Comparison of ENCODE assay signal across 15 cellular contexts in the genomic region with DNA sequence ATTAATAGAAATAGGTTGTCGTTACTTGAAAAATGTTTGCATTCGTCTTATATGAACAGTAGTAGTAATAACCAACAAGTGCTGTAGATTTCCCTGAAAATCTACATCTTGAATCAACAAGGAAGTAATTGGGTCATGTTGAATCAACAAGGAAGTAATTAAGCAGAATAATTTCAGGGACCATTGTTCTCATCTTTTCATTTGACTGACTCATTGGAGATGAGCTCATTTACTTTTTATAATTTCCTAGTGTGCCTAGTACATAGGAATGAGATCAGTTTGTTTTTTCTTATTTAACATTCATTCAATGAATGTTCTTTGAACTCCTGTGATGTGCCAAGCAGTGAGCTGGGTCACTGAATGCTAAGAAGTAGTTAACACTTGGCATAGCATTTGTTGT. TPM values are rescaled to one million over a fixed set of nuclear protein-coding genes. Genes with fewer than 3 reads are reported as not detected.
DNase-seq lines count a peak whose midpoint lies in the region; ATAC-seq, FAIRE-seq and TF ChIP-seq lines count a peak whose summit lies in the region.
"Had no signal": no experiment of that assay in that cellular context is flagged by ENCODE, and none has a peak within 500 bp of the region (broad histone marks: within the 10 kb centered on the region; RNA-seq: fewer than 3 reads in every experiment).

No MANE protein-coding gene starts in this region.

- H3K4me3 ChIP-seq in breast epithelium (no peak overlapping the region), kidney (ENCODE audit: low read length in 2 of 2) (no peak overlapping the region), upper lobe of left lung (no peak overlapping the region)
- no peak overlapping the region for H3K4me3 ChIP-seq in CD8-positive, alpha-beta T cell (ENCODE audit: low read depth, low read length)
- H3K4me3 ChIP-seq: dorsolateral prefrontal cortex had no signal

- WGBS in upper lobe of left lung, 2 donors, result 53 to 68% methylated on average over 2 of the region's 2 CpGs

- ATAC-seq in CD8-positive, alpha-beta T cell, result no peak
- ATAC-seq in upper lobe of left lung (ENCODE audit: low FRiP score in 2 of 2), result no peak

- H3K27me3 ChIP-seq in breast epithelium (no peaks in the 10 kb centered on the region), upper lobe of left lung (no peaks in the 10 kb centered on the region)
- H3K27me3 ChIP-seq in CD8-positive, alpha-beta T cell (ENCODE audit: insufficient read depth, low read length), result no peaks in the 10 kb centered on the region
- H3K27me3 ChIP-seq: dorsolateral prefrontal cortex, neutrophil had no signal

- H3K4me1 Mint-ChIP-seq in MCF 10A (ENCODE audit: insufficient read depth, unreplicated experiment), result peaks cover 6% of the 10 kb centered on the region
- H3K4me1 Mint-ChIP-seq in CD8-positive, alpha-beta T cell (ENCODE audit: low read depth), result no peaks in the 10 kb centered on the region

- FAIRE-seq in kidney (lab: Jason Lieb, UNC), result peak; percentile 41

- H3K9me3 Mint-ChIP-seq in MCF 10A (ENCODE audit: unreplicated experiment), result no peaks in the 10 kb centered on the region
- no peaks in the 10 kb centered on the region for H3K9me3 Mint-ChIP-seq in CD8-positive, alpha-beta T cell
- H3K9me3 Mint-ChIP-seq: type B pancreatic cell had no signal

- CTCF ChIA-PET in MCF 10A (lab: Yijun Ruan, JAX), result interaction anchor here (0.7 to 2.8 kb wide), 7 partner anchors 9 to 1418 kb away, joined by 3 to 13 read pairs (median 3); no protein-coding TSS in a partner anchor
- CTCF ChIA-PET in CD8-positive, alpha-beta T cell (lab: Charles Lee), result interaction anchor here (1.0 kb wide), 1 partner anchor 17 kb away, joined by 3 read pairs; no protein-coding TSS in a partner anchor

- no peak overlapping the region for H3K27ac Mint-ChIP-seq in MCF 10A (ENCODE audit: low read depth, unreplicated experiment)
- no peak overlapping the region for H3K27ac Mint-ChIP-seq in CD8-positive, alpha-beta T cell
- H3K27ac Mint-ChIP-seq: type B pancreatic cell had no signal

- no peak for TF ChIP-seq CTCF in breast epithelium (IDR thresholded peaks at IDR 0.05)
- no peak for TF ChIP-seq CTCF in MCF 10A (IDR thresholded peaks at IDR 0.05; ENCODE audit: unreplicated experiment)
- TF ChIP-seq CTCF in kidney (IDR thresholded peaks at IDR 0.05; ENCODE audit: borderline replicate concordance, extremely low read depth, insufficient read depth), result no peak
- no peak for TF ChIP-seq CTCF in CD8-positive, alpha-beta T cell (IDR thresholded peaks at IDR 0.05)
- no peak for TF ChIP-seq CTCF in upper lobe of left lung (IDR thresholded peaks at IDR 0.05)

- no peak for TF ChIP-seq POLR2A in breast epithelium (IDR thresholded peaks at IDR 0.05)
- no peak for TF ChIP-seq POLR2A in upper lobe of left lung (IDR thresholded peaks at IDR 0.05)

- peak overlapping the region; percentile 65 to 93 for H3K27ac ChIP-seq in breast epithelium
- no peak overlapping the region for H3K27ac ChIP-seq in kidney (ENCODE audit: low read depth in 2 of 2, low read length in 2 of 2)
- no peak overlapping the region for H3K27ac ChIP-seq in CD8-positive, alpha-beta T cell (ENCODE audit: low read depth, low read length)
- no peak overlapping the region for H3K27ac ChIP-seq in upper lobe of left lung
- H3K27ac ChIP-seq: HL-60, neutrophil had no signal

- POLR2A ChIA-PET in MCF 10A (lab: Yijun Ruan, JAX), result interaction anchor here (1.0 kb wide), 1 partner anchor 9 kb away, joined by 3 read pairs; no protein-coding TSS in a partner anchor
- POLR2A ChIA-PET in CD8-positive, alpha-beta T cell (lab: Charles Lee), result no interaction called here

- no peak overlapping the region for H3K4me3 Mint-ChIP-seq in MCF 10A (ENCODE audit: unreplicated experiment)
- no peak overlapping the region for H3K4me3 Mint-ChIP-seq in CD8-positive, alpha-beta T cell
- H3K4me3 Mint-ChIP-seq: type B pancreatic cell had no signal

- no peak for TF ChIP-seq EP300 in upper lobe of left lung (IDR thresholded peaks at IDR 0.05)

- no peaks in the 10 kb centered on the region for H3K27me3 Mint-ChIP-seq in MCF 10A (ENCODE audit: insufficient read depth, unreplicated experiment)
- H3K27me3 Mint-ChIP-seq in CD8-positive, alpha-beta T cell (ENCODE audit: low read depth), result no peaks in the 10 kb centered on the region
- H3K27me3 Mint-ChIP-seq: type B pancreatic cell had no signal

- no peak overlapping the region for H3K9ac ChIP-seq in kidney (ENCODE audit: low read length in 2 of 2)

- H3K9me3 ChIP-seq in breast epithelium, result no peaks in the 10 kb centered on the region
- no peaks in the 10 kb centered on the region for H3K9me3 ChIP-seq in kidney (ENCODE audit: control insufficient read depth in 1 of 2, low read length in 2 of 2)
- no peaks in the 10 kb centered on the region for H3K9me3 ChIP-seq in CD8-positive, alpha-beta T cell (ENCODE audit: low read length)
- H3K9me3 ChIP-seq in upper lobe of left lung, result no peaks in the 10 kb centered on the region
- H3K9me3 ChIP-seq: neutrophil had no signal

- intact Hi-C loops in breast epithelium (cut with DNase I; ENCODE audit: low total_unique reads) (no loop called here), MCF 10A (cut with micrococcal nuclease) (no loop called here), kidney (cut with DNase I) (no loop called here)
- intact Hi-C loops in CD8-positive, alpha-beta T cell (cut with DNase I, micrococcal nuclease), result no loop called here

- DNase-seq in breast epithelium (ENCODE audit: low spot score in 2 of 2), result no peak
- DNase-seq in MCF 10A (ENCODE audit: unreplicated experiment), result no peak
- peak; percentile 16 for DNase-seq in RPMI7951 (ENCODE audit: low read depth)
- DNase-seq in kidney, result no peak
- DNase-seq in CD8-positive, alpha-beta T cell, result no peak
- DNase-seq in NCI-H1930 (lab: John Stamatoyannopoulos, UW), result no peak
- no peak for DNase-seq in upper lobe of left lung
- no peak for DNase-seq in D341Med (ENCODE audit: low spot score)
- DNase-seq: dorsolateral prefrontal cortex; SHP77 treated with DMSO at 0.1 percent for 48 hours; stimulated activated CD4-positive, alpha-beta T cell treated with anti-CD3 and anti-CD28 coated beads, Interleukin-12 subunit alpha, Interleukin-12 subunit beta, amount 100 ng/mL, for 4 hours had no signal

- BruUV-seq in MCF 10A (replicated peaks; lab: Mats Ljungman, UMichigan), result no TSS peak

- H3K36me3 ChIP-seq in breast epithelium (no peaks in the 10 kb centered on the region), kidney (ENCODE audit: control insufficient read depth in 1 of 2, insufficient read depth in 2 of 2, low read length in 2 of 2) (peaks cover under 1 to 13% of the 10 kb centered on the region in 2 donors), upper lobe of left lung (peaks cover 4 to 48% (median 17%) of the 10 kb centered on the region in 4 donors)
- H3K36me3 ChIP-seq in CD8-positive, alpha-beta T cell (ENCODE audit: insufficient read depth, low read length), result no peaks in the 10 kb centered on the region

- peaks cover 33% of the 10 kb centered on the region for H3K36me3 Mint-ChIP-seq in MCF 10A (ENCODE audit: insufficient read depth, unreplicated experiment)
- H3K36me3 Mint-ChIP-seq in CD8-positive, alpha-beta T cell, result peaks cover 4% of the 10 kb centered on the region

- no peaks in the 10 kb centered on the region for H3K4me1 ChIP-seq in breast epithelium
- peaks cover 0 to 18% of the 10 kb centered on the region in 2 donors for H3K4me1 ChIP-seq in kidney (ENCODE audit: control insufficient read depth in 1 of 2, insufficient read depth in 1 of 2, low read depth in 1 of 2, low read length in 2 of 2)
- H3K4me1 ChIP-seq in CD8-positive, alpha-beta T cell (ENCODE audit: insufficient read depth, low read length), result no peaks in the 10 kb centered on the region
- H3K4me1 ChIP-seq in upper lobe of left lung, result peaks cover 0 to 10% (median 4%) of the 10 kb centered on the region in 4 donors

RNA-seq across cellular contexts. Expression of a gene that starts 8.2 kb away (rescaled TPM):
- total RNA-seq in breast epithelium (10 to 100 TPM; 21.6 to 52.8 (median 43.3) TPM), MCF 10A (2022) (22.5 and 39.2 TPM in 2 replicates), kidney (43.8 TPM), upper lobe of left lung (10 to 100 TPM in 5 of 6 donors, 1 to 10 TPM in 1; 8.0 to 51.7 (median 28.1) TPM)
- 36.2 and 48.9 TPM in 2 replicates for total RNA-seq in RPMI7951 (2014; rRNA removed; shearing (Covaris generic))
- 23.9 TPM for polyA plus RNA-seq in kidney (ENCODE audit: insufficient read depth, low read depth, low replicate concordance)
- total RNA-seq in CD8-positive, alpha-beta T cell, result 1 to 10 TPM; 1.8 to 1.9 TPM

RNA-seq across cellular contexts. Expression of a gene that starts 57.9 kb away (rescaled TPM):
- total RNA-seq in breast epithelium (not detected), MCF 10A (2022) (not detected in 2 replicates), kidney (not detected), upper lobe of left lung (not detected)
- total RNA-seq in RPMI7951 (2014; rRNA removed; shearing (Covaris generic)), result not detected in 2 replicates
- polyA plus RNA-seq in kidney (ENCODE audit: insufficient read depth, low read depth, low replicate concordance), result not detected
- total RNA-seq in CD8-positive, alpha-beta T cell, result not detected
- total RNA-seq: NCI-H460 had no signal

Comparison
In these comparisons a context has a peak if more than half of its experiments do, and no peak if none do; other contexts are left out.
1. H3K27ac ChIP-seq: peak in breast epithelium (2 of 2); none in kidney (0 of 2), CD8-positive, alpha-beta T cell (single experiment) and upper lobe of left lung (0 of 4).